Comparison of ENCODE assay signal across 15 cellular contexts in genomic region chr5:94849324-94849723, GRCh38.
"Had no signal": no experiment of that assay in that cellular context is flagged by ENCODE, and none has a peak within 500 bp of the region (broad histone marks: within the 10 kb centered on the region; RNA-seq: fewer than 3 reads in every experiment).

No MANE protein-coding gene starts in this region.

- H3K4me1 Mint-ChIP-seq: central memory CD8-positive, alpha-beta T cell had no signal

- H3K27me3 Mint-ChIP-seq: activated T-cell treated with anti-CD3 and anti-CD28 coated beads, Interleukin-2, amount 50 U/mL, for 24 hours; central memory CD8-positive, alpha-beta T cell had no signal

- H3K27ac ChIP-seq: coronary artery, upper lobe of right lung had no signal

- H3K4me3 Mint-ChIP-seq: activated CD4-positive, alpha-beta T cell treated with anti-CD3 and anti-CD28 coated beads, Interleukin-2, amount 10 ng/mL, durations not matched to agents 7 days and 5 days; activated CD8-positive, alpha-beta T cell treated with anti-CD3 and anti-CD28 coated beads, Interleukin-2, amount 10 ng/mL, durations not matched to agents 7 days and 5 days; activated naive CD4-positive, alpha-beta T cell treated with anti-CD3 and anti-CD28 coated beads for 36 hours; activated T-cell treated with anti-CD3 and anti-CD28 coated beads, Interleukin-2, amount 50 U/mL, for 24 hours; central memory CD8-positive, alpha-beta T cell; nephron progenitor cell had no signal

- H3K9me3 Mint-ChIP-seq: activated CD4-positive, alpha-beta T cell treated with anti-CD3 and anti-CD28 coated beads, Interleukin-2, amount 10 ng/mL, durations not matched to agents 7 days and 5 days; activated naive CD4-positive, alpha-beta T cell treated with anti-CD3 and anti-CD28 coated beads for 36 hours; activated T-cell treated with anti-CD3 and anti-CD28 coated beads, Interleukin-2, amount 50 U/mL, for 24 hours; central memory CD8-positive, alpha-beta T cell; nephron progenitor cell had no signal

- H3K9me3 ChIP-seq: upper lobe of right lung had no signal

- H3K4me1 ChIP-seq: upper lobe of right lung had no signal

- H3K27me3 ChIP-seq: upper lobe of right lung had no signal

- H3K36me3 ChIP-seq: upper lobe of right lung had no signal

- H3K4me3 ChIP-seq: coronary artery, lung, upper lobe of right lung had no signal

- DNase-seq: activated CD4-positive, alpha-beta T cell treated with anti-CD3 and anti-CD28 coated beads, Interleukin-2, amount 10 ng/mL, durations not matched to agents 7 days and 5 days; activated CD8-positive, alpha-beta T cell treated with anti-CD3 and anti-CD28 coated beads, Interleukin-2, amount 10 ng/mL, durations not matched to agents 7 days and 5 days; activated naive CD4-positive, alpha-beta T cell treated with anti-CD3 and anti-CD28 coated beads for 36 hours; activated T-cell treated with anti-CD3 and anti-CD28 coated beads, Interleukin-2, amount 50 U/mL, for 24 hours; kidney; midbrain; nephron progenitor cell; occipital lobe; posterior cingulate gyrus; stimulated activated naive CD4-positive, alpha-beta T cell; T-helper 9 cell; upper lobe of right lung had no signal

- H3K27ac Mint-ChIP-seq: activated CD4-positive, alpha-beta T cell treated with anti-CD3 and anti-CD28 coated beads, Interleukin-2, amount 10 ng/mL, durations not matched to agents 7 days and 5 days; activated CD8-positive, alpha-beta T cell treated with anti-CD3 and anti-CD28 coated beads, Interleukin-2, amount 10 ng/mL, durations not matched to agents 7 days and 5 days; activated naive CD4-positive, alpha-beta T cell treated with anti-CD3 and anti-CD28 coated beads for 36 hours; activated T-cell treated with anti-CD3 and anti-CD28 coated beads, Interleukin-2, amount 50 U/mL, for 24 hours; nephron progenitor cell had no signal

- ATAC-seq: upper lobe of right lung had no signal
